ENCODE assay signal across 12 cellular contexts in genomic region chr11:89381094-89381493, GRCh38.
DNase-seq lines count a peak whose midpoint lies in the region; ATAC-seq and TF ChIP-seq lines count a peak whose summit lies in the region.
"Had no signal": no experiment of that assay in that cellular context is flagged by ENCODE, and none has a peak within 500 bp of the region (broad histone marks: within the 10 kb centered on the region; RNA-seq: fewer than 3 reads in every experiment).

No MANE protein-coding gene starts in this region.

- H3K27ac Mint-ChIP-seq in WTC11 = no peak overlapping the region

- intact Hi-C loops in posterior vena cava (cut with DNase I) = no loop called here

- CTCF ChIA-PET in WTC11 (lab: Charles Lee) = no interaction called here

- H3K4me3 ChIP-seq in AG10803 (ENCODE audit: low read length) = no peak overlapping the region
- H3K4me3 ChIP-seq: pancreas had no signal

- TF ChIP-seq RAD21 in Ishikawa (IDR thresholded peaks at IDR 0.05; ENCODE audit: low read depth) = no peak

- POLR2A ChIA-PET in WTC11 (lab: Charles Lee) = interaction anchor here (0.7 kb wide), 1 partner anchor 200 kb away, joined by 5 read pairs; no protein-coding TSS in a partner anchor

- H3K36me3 Mint-ChIP-seq in WTC11 = peaks cover 10% of the 10 kb centered on the region; the same call in 1 of the 2 replicates

- no peaks in the 10 kb centered on the region for H3K4me1 Mint-ChIP-seq in WTC11

- TF ChIP-seq CTCF in AG10803 (conservative IDR thresholded peaks at IDR 0.05; ENCODE audit: low read length) = no peak
- TF ChIP-seq CTCF in WTC11 (IDR thresholded peaks at IDR 0.05) = no peak

- TF ChIP-seq EP300 in Ishikawa (IDR thresholded peaks at IDR 0.05; ENCODE audit: borderline replicate concordance) = peak; percentile 62

- DNase-seq in AG10803 (ENCODE audit: low read depth) (peak; percentile 96), epidermal melanocyte (ENCODE audit: insufficient read length, low spot score) (peak; percentile 13), myocyte (ENCODE audit: low read depth) (peak; percentile 34), WTC11 (ENCODE audit: low spot score) (no peak), posterior vena cava (ENCODE audit: low spot score) (no peak)
- DNase-seq: DMS79 treated with DMSO at 0.1 percent for 48 hours; NCI-H1092; pancreas; stimulated activated naive CD8-positive, alpha-beta T cell treated with anti-CD3 and anti-CD28 coated beads, Interleukin-15, Interleukin-2, amounts not matched to agents 100 U/mL and 50 U/mL, for 24 hours had no signal

- no peaks in the 10 kb centered on the region for H3K27me3 Mint-ChIP-seq in WTC11 (ENCODE audit: low read depth)

- no peak overlapping the region for H3K4me3 Mint-ChIP-seq in WTC11

- H3K9me3 Mint-ChIP-seq in WTC11 = peaks cover 18% of the 10 kb centered on the region

- ATAC-seq in GM21528 (IDR thresholded peaks at IDR 0.05; ENCODE audit: low FRiP score, unreplicated experiment) = no peak
- ATAC-seq in WTC11 = no peak
- no peak for ATAC-seq in GM19395 (IDR thresholded peaks at IDR 0.05; ENCODE audit: unreplicated experiment)
- ATAC-seq: stimulated activated naive CD8-positive, alpha-beta T cell treated with anti-CD3 and anti-CD28 coated beads, Interleukin-15, Interleukin-2, amounts not matched to agents 100 U/mL and 50 U/mL, for 24 hours had no signal

TF ChIP-seq in Ishikawa, 13 proteins besides CTCF, POLR2A, EP300 and RAD21:
- TF ChIP-seq TAF1 (IDR thresholded peaks at IDR 0.05; ENCODE audit: low read depth) = no peak
- TF ChIP-seq CREB1 (IDR thresholded peaks at IDR 0.05; ENCODE audit: low read depth) = no peak
- no peak for TF ChIP-seq EGR1 (IDR thresholded peaks at IDR 0.05)
- TF ChIP-seq MAX (IDR thresholded peaks at IDR 0.05) = peak; percentile 30; the same call in 1 of the 2 replicates
- no peak for TF ChIP-seq NFIC (IDR thresholded peaks at IDR 0.05)
- TF ChIP-seq TEAD4 (IDR thresholded peaks at IDR 0.05) = peak; percentile 37
- TF ChIP-seq TCF12 (IDR thresholded peaks at IDR 0.05; ENCODE audit: low read depth) = 0 out of 2 replicates have a peak, but pooled peaks have one; percentile 50
- no peak for TF ChIP-seq FOXM1 (IDR thresholded peaks at IDR 0.05; ENCODE audit: borderline replicate concordance, low read depth)
- TF ChIP-seq YY1 (IDR thresholded peaks at IDR 0.05; ENCODE audit: low read depth) = 0 out of 2 replicates have a peak, but pooled peaks have one; percentile 32

TF ChIP-seq in WTC11, 78 proteins besides CTCF, POLR2A, EP300 and RAD21:
- TF ChIP-seq ZNF263 (CRISPR knock-in tag; IDR thresholded peaks at IDR 0.05; ENCODE audit: low read depth) (no peak), ATF1 (CRISPR knock-in tag; IDR thresholded peaks at IDR 0.05) (no peak), ZNF425 (CRISPR knock-in tag; conservative IDR thresholded peaks at IDR 0.05) (no peak), JAZF1 (CRISPR knock-in tag; IDR thresholded peaks at IDR 0.05) (no peak), PREB (CRISPR knock-in tag; IDR thresholded peaks at IDR 0.05; ENCODE audit: borderline replicate concordance) (no peak), ATF3 (CRISPR knock-in tag; conservative IDR thresholded peaks at IDR 0.05) (no peak), GRHL2 (CRISPR knock-in tag; IDR thresholded peaks at IDR 0.05; ENCODE audit: insufficient replicate concordance, severe bottlenecking) (no peak), USF2 (CRISPR knock-in tag; IDR thresholded peaks at IDR 0.05) (no peak), SMAD4 (CRISPR knock-in tag; IDR thresholded peaks at IDR 0.05) (no peak), HMGA2 (CRISPR knock-in tag; IDR thresholded peaks at IDR 0.05) (no peak), HMGXB4 (CRISPR knock-in tag; IDR thresholded peaks at IDR 0.05) (no peak)
TF ChIP-seq in WTC11: peak in this region for 0.

Comparison
In these comparisons a context has a peak if more than half of its experiments do, and no peak if none do; other contexts are left out.
1. DNase-seq: peak in AG10803 (single experiment), epidermal melanocyte (single experiment) and myocyte (single experiment); none in WTC11 (single experiment) and posterior vena cava (single experiment).